ENCODE assay signal across 13 cellular contexts in the genomic region with DNA sequence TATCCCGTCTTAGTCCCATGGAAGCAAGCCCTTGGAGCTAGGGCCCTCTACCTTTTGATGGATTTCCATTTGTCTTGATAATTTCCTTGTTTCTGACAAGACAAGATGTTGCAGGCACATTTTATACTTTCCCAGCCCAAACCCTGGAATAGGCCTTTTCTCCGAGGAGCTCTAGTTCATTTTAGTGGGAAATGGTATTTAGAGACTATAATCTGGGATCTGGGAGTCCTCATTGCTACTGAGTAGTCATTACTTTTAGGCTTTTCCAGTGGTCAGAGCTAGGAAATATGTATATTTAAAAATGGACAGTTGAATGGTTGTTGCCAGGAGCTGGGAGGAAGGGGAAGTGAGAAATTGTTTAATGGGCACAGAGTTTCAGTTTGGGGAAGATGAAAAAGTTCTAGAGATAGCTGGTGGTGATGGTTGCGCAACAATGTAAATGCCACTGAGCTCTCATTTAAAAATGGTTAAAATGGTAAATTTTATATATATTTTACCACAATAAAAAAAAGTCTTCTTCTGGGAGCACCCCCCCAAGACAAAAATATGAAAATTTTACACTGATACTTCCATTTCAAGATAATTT. TPM values are rescaled to one million over a fixed set of nuclear protein-coding genes. Genes with fewer than 3 reads are reported as not detected.
A peak's percentile ranks its signal among the peaks of the same experiment; 100 is the strongest.
DNase-seq lines count a peak whose midpoint lies in the region; ATAC-seq and TF ChIP-seq lines count a peak whose summit lies in the region.
"Had no signal": no experiment of that assay in that cellular context is flagged by ENCODE, and none has a peak within 500 bp of the region (broad histone marks: within the 10 kb centered on the region; RNA-seq: fewer than 3 reads in every experiment).

No MANE protein-coding gene starts in this region.

- no peak overlapping the region for H3K4me3 ChIP-seq in left ventricle myocardium inferior
- no peak overlapping the region for H3K4me3 ChIP-seq in HL-60 (replicated peaks; ENCODE audit: insufficient read depth, low read length)
- H3K4me3 ChIP-seq in upper lobe of right lung = no peak overlapping the region
- H3K4me3 ChIP-seq: coronary artery, ovary had no signal

- peak overlapping the region; percentile 85 for H3K27ac ChIP-seq in left ventricle myocardium inferior (replicated peaks)
- peak overlapping the region; percentile 68 for H3K27ac ChIP-seq in HL-60 (replicated peaks)
- H3K27ac ChIP-seq in upper lobe of right lung = no peak overlapping the region
- H3K27ac ChIP-seq: ovary, VCaP had no signal

- no peaks in the 10 kb centered on the region for H3K9me3 ChIP-seq in left ventricle myocardium inferior (replicated peaks)
- no peaks in the 10 kb centered on the region for H3K9me3 ChIP-seq in upper lobe of right lung
- H3K9me3 ChIP-seq: ovary had no signal

- H3K27me3 ChIP-seq in left ventricle myocardium inferior (ENCODE audit: low read depth) = no peaks in the 10 kb centered on the region
- no peaks in the 10 kb centered on the region for H3K27me3 ChIP-seq in HL-60 (ENCODE audit: insufficient read depth, poor library complexity, severe bottlenecking)
- no peaks in the 10 kb centered on the region for H3K27me3 ChIP-seq in upper lobe of right lung
- H3K27me3 ChIP-seq: ovary had no signal

- peaks cover 66% of the 10 kb centered on the region for H3K36me3 ChIP-seq in left ventricle myocardium inferior
- peaks cover 81% of the 10 kb centered on the region for H3K36me3 ChIP-seq in upper lobe of right lung
- H3K36me3 ChIP-seq: ovary had no signal

- no peak for DNase-seq in left ventricle myocardium inferior
- DNase-seq in Right ventricle myocardium inferior (ENCODE audit: missing footprints) = no peak
- peak; percentile 73 to 78 for DNase-seq in HL-60 (ENCODE audit: low read depth in 1 of 2, low spot score in 1 of 2)
- DNase-seq in SKM-1 (lab: John Stamatoyannopoulos, UW; ENCODE audit: unreplicated experiment) = peak; percentile 84
- no peak for DNase-seq in upper lobe of right lung
- no peak for DNase-seq in GM10266 (ENCODE audit: extremely low spot score)
- DNase-seq in cortex of kidney (lab: John Stamatoyannopoulos, UW) = no peak
- DNase-seq: activated T-cell treated with anti-CD3 and anti-CD28 coated beads for 4 hours, NCI-H1092 treated with DMSO at 0.1 percent for 48 hours, ovary had no signal

- no peak for ATAC-seq in Right ventricle myocardium inferior
- peak; percentile 45 for ATAC-seq in upper lobe of right lung
- ATAC-seq in HG02623 (IDR thresholded peaks at IDR 0.05; ENCODE audit: unreplicated experiment) = no peak

- H3K4me1 ChIP-seq in left ventricle myocardium inferior (peaks cover 65% of the 10 kb centered on the region), upper lobe of right lung (no peaks in the 10 kb centered on the region)

- TF ChIP-seq CTCF in left ventricle myocardium inferior (IDR thresholded peaks at IDR 0.05; ENCODE audit: borderline replicate concordance) (no peak), HL-60 (IDR thresholded peaks at IDR 0.05; ENCODE audit: insufficient read depth, low read length) (no peak), upper lobe of right lung (IDR thresholded peaks at IDR 0.05) (no peak), GM10266 (IDR thresholded peaks at IDR 0.05; ENCODE audit: control insufficient read depth, insufficient read depth, low read depth, missing control alignments) (no peak)

- intact Hi-C loops in left ventricle myocardium inferior (cut with micrococcal nuclease) (loop anchor here (5.0 kb wide), 1 partner anchor 187 kb away; no protein-coding TSS in a partner anchor), Right ventricle myocardium inferior (cut with DNase I) (loop anchor here (2.0 kb wide), 1 partner anchor 188 kb away; no protein-coding TSS in a partner anchor), upper lobe of right lung (cut with DNase I) (no loop called here)

RNA-seq across cellular contexts. Expression of gene MLH1, which starts 31.6 kb away (rescaled TPM):
- total RNA-seq in left ventricle myocardium inferior = 55.6 TPM
- 49.3 TPM for total RNA-seq in Right ventricle myocardium inferior
- 31.3 TPM for total RNA-seq in upper lobe of right lung

RNA-seq across cellular contexts. Expression of gene EPM2AIP1, which starts 32.0 kb away (rescaled TPM):
- total RNA-seq in left ventricle myocardium inferior = 25.4 TPM
- total RNA-seq in Right ventricle myocardium inferior = 19.8 TPM
- total RNA-seq in upper lobe of right lung = 20.1 TPM

Comparison
In these comparisons a context has a peak if more than half of its experiments do, and no peak if none do; other contexts are left out.
1. DNase-seq: peak in HL-60 (2 of 2) and SKM-1 (single experiment); none in left ventricle myocardium inferior (single experiment), Right ventricle myocardium inferior (single experiment), upper lobe of right lung (single experiment), GM10266 (single experiment) and cortex of kidney (single experiment).